9 cellular contexts compared by ENCODE assay signal in the genomic region with DNA sequence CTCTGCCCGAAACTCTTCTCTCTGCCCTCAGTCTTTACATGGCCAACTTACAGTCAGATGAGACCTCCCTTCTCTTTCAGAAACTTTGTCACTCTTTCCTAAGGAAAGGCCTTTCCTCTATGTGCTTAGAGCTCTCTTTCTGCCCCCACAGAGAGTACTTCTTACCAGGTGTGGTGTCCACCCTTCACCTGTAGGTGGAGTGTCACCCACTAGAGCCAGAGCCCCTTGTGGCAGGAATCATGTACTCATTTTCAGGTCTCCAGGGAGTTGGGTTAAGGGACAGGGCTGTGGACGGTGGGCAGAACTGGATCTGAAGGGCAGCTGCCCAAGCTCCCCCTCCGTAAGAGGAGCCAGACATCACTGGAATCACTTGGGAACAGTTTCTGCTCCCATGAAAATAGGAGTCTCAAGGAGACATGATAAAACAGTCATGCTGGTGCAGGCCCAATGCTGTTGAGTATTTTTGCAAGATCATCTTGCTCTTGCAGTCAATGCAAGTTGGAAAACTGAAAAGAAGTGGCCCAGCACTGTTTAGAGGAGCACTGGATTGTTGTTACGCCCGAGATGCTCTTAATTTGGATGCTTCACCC.
DNase-seq lines count a peak whose midpoint lies in the region; ATAC-seq and TF ChIP-seq lines count a peak whose summit lies in the region.
"Had no signal": no experiment of that assay in that cellular context is flagged by ENCODE, and none has a peak within 500 bp of the region (broad histone marks: within the 10 kb centered on the region; RNA-seq: fewer than 3 reads in every experiment).

No MANE protein-coding gene starts in this region.

- intact Hi-C loops in left lung (cut with DNase I) = no loop called here

- H3K27ac ChIP-seq in left lung = no peak overlapping the region
- H3K27ac ChIP-seq: BLaER1 had no signal

- TF ChIP-seq CTCF in left lung (IDR thresholded peaks at IDR 0.05) = peak; percentile 23 to 29

- ATAC-seq in GM21723 (IDR thresholded peaks at IDR 0.05; ENCODE audit: unreplicated experiment) (peak; percentile 95), left lung (peak; percentile 70)

- H3K4me1 ChIP-seq in left lung = no peaks in the 10 kb centered on the region
- H3K4me1 ChIP-seq: BLaER1 had no signal

- no peaks in the 10 kb centered on the region for H3K27me3 ChIP-seq in left lung
- H3K27me3 ChIP-seq: BLaER1 had no signal

- H3K36me3 ChIP-seq in left lung = no peaks in the 10 kb centered on the region
- H3K36me3 ChIP-seq: BLaER1 had no signal

- peak; percentile 2 to 34 for DNase-seq in NCI-H2081 (lab: John Stamatoyannopoulos, UW)
- no peak for DNase-seq in NCI-H2081 treated with DMSO at 0.1 percent for 48 hours (lab: John Stamatoyannopoulos, UW)
- peak; percentile 29 for DNase-seq in HT1080 (ENCODE audit: low read depth)
- peak; percentile 10 for DNase-seq in UCSD-AML1 (lab: John Stamatoyannopoulos, UW; ENCODE audit: unreplicated experiment)
- DNase-seq in left lung = no peak
- no peak for DNase-seq in CD1c-positive myeloid dendritic cell (ENCODE audit: extremely low spot score)
- no peak for DNase-seq in cerebellum (ENCODE audit: low spot score)

- H3K4me3 ChIP-seq in left lung = no peak overlapping the region
- H3K4me3 ChIP-seq: BLaER1 had no signal

- H3K9me3 ChIP-seq in left lung = peaks cover 0 to 3% of the 10 kb centered on the region in 2 donors

Comparison
In these comparisons a context has a peak if more than half of its experiments do, and no peak if none do; other contexts are left out.
1. DNase-seq: peak in NCI-H2081 (2 of 2), HT1080 (single experiment) and UCSD-AML1 (single experiment); none in NCI-H2081 treated with DMSO at 0.1 percent for 48 hours (single experiment), left lung (0 of 2), CD1c-positive myeloid dendritic cell (single experiment) and cerebellum (single experiment).